10 cellular contexts compared by ENCODE assay signal in the genomic region with DNA sequence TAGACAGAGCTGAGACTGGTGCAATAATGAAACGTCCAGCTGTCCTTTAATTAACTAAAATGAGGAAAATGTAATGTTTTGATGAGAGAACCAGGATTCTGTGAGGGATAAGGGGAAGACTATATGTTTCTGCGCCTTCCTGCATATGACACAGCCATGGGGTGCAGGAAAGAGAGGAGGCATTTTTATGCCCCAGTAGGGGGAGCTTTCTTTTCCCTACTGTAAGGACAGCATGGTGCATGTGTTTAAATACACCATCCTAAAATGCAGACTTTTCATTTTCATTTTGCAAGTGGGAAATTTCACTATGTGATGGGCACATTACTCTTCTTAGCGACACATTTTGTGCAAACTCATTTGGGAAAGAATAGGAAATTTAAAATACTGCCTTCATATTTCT.
DNase-seq lines count a peak whose midpoint lies in the region; ATAC-seq and TF ChIP-seq lines count a peak whose summit lies in the region.
"Had no signal": no experiment of that assay in that cellular context is flagged by ENCODE, and none has a peak within 500 bp of the region (broad histone marks: within the 10 kb centered on the region; RNA-seq: fewer than 3 reads in every experiment).

No MANE protein-coding gene starts in this region.

- POLR2A ChIA-PET in activated CD8-positive, alpha-beta T cell treated with anti-CD3 and anti-CD28 coated beads, Interleukin-2, amount 10 ng/mL, durations not matched to agents 7 days and 5 days (lab: Charles Lee): no interaction called here

- H3K27me3 Mint-ChIP-seq in activated CD8-positive, alpha-beta T cell treated with anti-CD3 and anti-CD28 coated beads, Interleukin-2, amount 10 ng/mL, durations not matched to agents 7 days and 5 days (ENCODE audit: low read depth): no peaks in the 10 kb centered on the region

- CTCF ChIA-PET in activated CD8-positive, alpha-beta T cell treated with anti-CD3 and anti-CD28 coated beads, Interleukin-2, amount 10 ng/mL, durations not matched to agents 7 days and 5 days (lab: Charles Lee): no interaction called here

- H3K36me3 Mint-ChIP-seq in activated CD8-positive, alpha-beta T cell treated with anti-CD3 and anti-CD28 coated beads, Interleukin-2, amount 10 ng/mL, durations not matched to agents 7 days and 5 days (ENCODE audit: low read depth): peaks cover 21% of the 10 kb centered on the region

- no peaks in the 10 kb centered on the region for H3K9me3 Mint-ChIP-seq in activated CD8-positive, alpha-beta T cell treated with anti-CD3 and anti-CD28 coated beads, Interleukin-2, amount 10 ng/mL, durations not matched to agents 7 days and 5 days (ENCODE audit: insufficient read depth)

- H3K4me1 Mint-ChIP-seq in activated CD8-positive, alpha-beta T cell treated with anti-CD3 and anti-CD28 coated beads, Interleukin-2, amount 10 ng/mL, durations not matched to agents 7 days and 5 days (ENCODE audit: low read depth): peaks cover 3% of the 10 kb centered on the region

- no peak overlapping the region for H3K4me3 ChIP-seq in GM12875 (ENCODE audit: low read depth, low read length)
- no peak overlapping the region for H3K4me3 ChIP-seq in fibroblast of the aortic adventitia (ENCODE audit: low read depth, low read length)

- no peak overlapping the region for H3K4me3 Mint-ChIP-seq in activated CD8-positive, alpha-beta T cell treated with anti-CD3 and anti-CD28 coated beads, Interleukin-2, amount 10 ng/mL, durations not matched to agents 7 days and 5 days

- peak; percentile 34; the same call in 1 of the 2 replicates for TF ChIP-seq CTCF in GM12875 (IDR thresholded peaks at IDR 0.05; ENCODE audit: borderline replicate concordance, insufficient read depth, low read depth, low read length)
- TF ChIP-seq CTCF in fibroblast of the aortic adventitia (IDR thresholded peaks at IDR 0.05; ENCODE audit: insufficient read depth, low read length): peak; percentile 39

- DNase-seq in ACHN (peak; percentile 25), RPMI7951 (ENCODE audit: low read depth) (peak; percentile 11), fibroblast of the aortic adventitia (ENCODE audit: low read depth) (peak; percentile 11), NCI-H2107 (lab: John Stamatoyannopoulos, UW) (no peak)
- no peak for DNase-seq in stimulated activated naive CD8-positive, alpha-beta T cell treated with anti-CD3 and anti-CD28 coated beads, Interleukin-15, Interleukin-2, amounts not matched to agents 100 U/mL and 50 U/mL, for 24 hours
- no peak for DNase-seq in activated CD8-positive, alpha-beta T cell treated with anti-CD3 and anti-CD28 coated beads, Interleukin-2, amount 10 ng/mL, durations not matched to agents 7 days and 5 days
- DNase-seq: aorta, DMS153 had no signal

- H3K27ac Mint-ChIP-seq in activated CD8-positive, alpha-beta T cell treated with anti-CD3 and anti-CD28 coated beads, Interleukin-2, amount 10 ng/mL, durations not matched to agents 7 days and 5 days: no peak overlapping the region

- no peak for ATAC-seq in stimulated activated naive CD8-positive, alpha-beta T cell treated with anti-CD3 and anti-CD28 coated beads, Interleukin-15, Interleukin-2, amounts not matched to agents 100 U/mL and 50 U/mL, for 24 hours
- no peak for ATAC-seq in activated CD8-positive, alpha-beta T cell treated with anti-CD3 and anti-CD28 coated beads, Interleukin-2, amount 10 ng/mL, durations not matched to agents 7 days and 5 days
- ATAC-seq in GM18519 (IDR thresholded peaks at IDR 0.05; ENCODE audit: low FRiP score, unreplicated experiment): no peak

- in situ Hi-C loops in ACHN (cut with HindIII; ENCODE audit: low pct_ligation_motif_present, low pct_unique_long_range_greater_than_20kb, low sequenced_read_pairs): no loop called here

Comparison
In these comparisons a context has a peak if more than half of its experiments do, and no peak if none do; other contexts are left out.
1. DNase-seq: peak in ACHN (single experiment), RPMI7951 (single experiment) and fibroblast of the aortic adventitia (single experiment); none in stimulated activated naive CD8-positive, alpha-beta T cell treated with anti-CD3 and anti-CD28 coated beads, Interleukin-15, Interleukin-2, amounts not matched to agents 100 U/mL and 50 U/mL, for 24 hours (single experiment), NCI-H2107 (single experiment) and activated CD8-positive, alpha-beta T cell treated with anti-CD3 and anti-CD28 coated beads, Interleukin-2, amount 10 ng/mL, durations not matched to agents 7 days and 5 days (single experiment).